Comparison of ENCODE assay signal across 2 cellular contexts in the genomic region with DNA sequence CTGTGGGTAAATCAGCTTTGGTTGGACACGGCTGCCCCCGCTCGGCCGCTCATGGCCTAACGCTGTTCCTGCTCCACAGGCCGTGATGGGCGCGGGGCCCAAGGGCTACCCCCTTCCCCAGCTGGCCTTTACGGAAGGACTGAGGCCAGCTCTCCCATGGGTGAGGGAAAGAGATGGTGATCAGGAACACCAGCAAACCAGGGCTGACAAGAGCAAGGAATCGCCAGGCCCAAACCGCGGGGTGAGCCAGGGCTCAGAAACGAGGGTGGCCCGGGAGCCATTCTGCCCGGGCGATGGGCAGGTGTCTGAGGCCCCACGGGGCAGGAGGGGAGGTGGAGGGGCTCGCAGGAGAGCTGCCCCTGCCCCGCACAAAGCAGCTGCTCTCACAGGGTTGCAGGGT.
TF ChIP-seq lines count a peak whose summit lies in the region.

No MANE protein-coding gene starts in this region.

TF ChIP-seq in GM23338, 12 proteins besides CTCF, POLR2A, EP300 and RAD21 (continues in another document):
- TF ChIP-seq, protein P1, sequence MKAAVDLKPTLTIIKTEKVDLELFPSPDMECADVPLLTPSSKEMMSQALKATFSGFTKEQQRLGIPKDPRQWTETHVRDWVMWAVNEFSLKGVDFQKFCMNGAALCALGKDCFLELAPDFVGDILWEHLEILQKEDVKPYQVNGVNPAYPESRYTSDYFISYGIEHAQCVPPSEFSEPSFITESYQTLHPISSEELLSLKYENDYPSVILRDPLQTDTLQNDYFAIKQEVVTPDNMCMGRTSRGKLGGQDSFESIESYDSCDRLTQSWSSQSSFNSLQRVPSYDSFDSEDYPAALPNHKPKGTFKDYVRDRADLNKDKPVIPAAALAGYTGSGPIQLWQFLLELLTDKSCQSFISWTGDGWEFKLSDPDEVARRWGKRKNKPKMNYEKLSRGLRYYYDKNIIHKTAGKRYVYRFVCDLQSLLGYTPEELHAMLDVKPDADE (IDR thresholded peaks at IDR 0.05) = no peak
- TF ChIP-seq, protein P2, sequence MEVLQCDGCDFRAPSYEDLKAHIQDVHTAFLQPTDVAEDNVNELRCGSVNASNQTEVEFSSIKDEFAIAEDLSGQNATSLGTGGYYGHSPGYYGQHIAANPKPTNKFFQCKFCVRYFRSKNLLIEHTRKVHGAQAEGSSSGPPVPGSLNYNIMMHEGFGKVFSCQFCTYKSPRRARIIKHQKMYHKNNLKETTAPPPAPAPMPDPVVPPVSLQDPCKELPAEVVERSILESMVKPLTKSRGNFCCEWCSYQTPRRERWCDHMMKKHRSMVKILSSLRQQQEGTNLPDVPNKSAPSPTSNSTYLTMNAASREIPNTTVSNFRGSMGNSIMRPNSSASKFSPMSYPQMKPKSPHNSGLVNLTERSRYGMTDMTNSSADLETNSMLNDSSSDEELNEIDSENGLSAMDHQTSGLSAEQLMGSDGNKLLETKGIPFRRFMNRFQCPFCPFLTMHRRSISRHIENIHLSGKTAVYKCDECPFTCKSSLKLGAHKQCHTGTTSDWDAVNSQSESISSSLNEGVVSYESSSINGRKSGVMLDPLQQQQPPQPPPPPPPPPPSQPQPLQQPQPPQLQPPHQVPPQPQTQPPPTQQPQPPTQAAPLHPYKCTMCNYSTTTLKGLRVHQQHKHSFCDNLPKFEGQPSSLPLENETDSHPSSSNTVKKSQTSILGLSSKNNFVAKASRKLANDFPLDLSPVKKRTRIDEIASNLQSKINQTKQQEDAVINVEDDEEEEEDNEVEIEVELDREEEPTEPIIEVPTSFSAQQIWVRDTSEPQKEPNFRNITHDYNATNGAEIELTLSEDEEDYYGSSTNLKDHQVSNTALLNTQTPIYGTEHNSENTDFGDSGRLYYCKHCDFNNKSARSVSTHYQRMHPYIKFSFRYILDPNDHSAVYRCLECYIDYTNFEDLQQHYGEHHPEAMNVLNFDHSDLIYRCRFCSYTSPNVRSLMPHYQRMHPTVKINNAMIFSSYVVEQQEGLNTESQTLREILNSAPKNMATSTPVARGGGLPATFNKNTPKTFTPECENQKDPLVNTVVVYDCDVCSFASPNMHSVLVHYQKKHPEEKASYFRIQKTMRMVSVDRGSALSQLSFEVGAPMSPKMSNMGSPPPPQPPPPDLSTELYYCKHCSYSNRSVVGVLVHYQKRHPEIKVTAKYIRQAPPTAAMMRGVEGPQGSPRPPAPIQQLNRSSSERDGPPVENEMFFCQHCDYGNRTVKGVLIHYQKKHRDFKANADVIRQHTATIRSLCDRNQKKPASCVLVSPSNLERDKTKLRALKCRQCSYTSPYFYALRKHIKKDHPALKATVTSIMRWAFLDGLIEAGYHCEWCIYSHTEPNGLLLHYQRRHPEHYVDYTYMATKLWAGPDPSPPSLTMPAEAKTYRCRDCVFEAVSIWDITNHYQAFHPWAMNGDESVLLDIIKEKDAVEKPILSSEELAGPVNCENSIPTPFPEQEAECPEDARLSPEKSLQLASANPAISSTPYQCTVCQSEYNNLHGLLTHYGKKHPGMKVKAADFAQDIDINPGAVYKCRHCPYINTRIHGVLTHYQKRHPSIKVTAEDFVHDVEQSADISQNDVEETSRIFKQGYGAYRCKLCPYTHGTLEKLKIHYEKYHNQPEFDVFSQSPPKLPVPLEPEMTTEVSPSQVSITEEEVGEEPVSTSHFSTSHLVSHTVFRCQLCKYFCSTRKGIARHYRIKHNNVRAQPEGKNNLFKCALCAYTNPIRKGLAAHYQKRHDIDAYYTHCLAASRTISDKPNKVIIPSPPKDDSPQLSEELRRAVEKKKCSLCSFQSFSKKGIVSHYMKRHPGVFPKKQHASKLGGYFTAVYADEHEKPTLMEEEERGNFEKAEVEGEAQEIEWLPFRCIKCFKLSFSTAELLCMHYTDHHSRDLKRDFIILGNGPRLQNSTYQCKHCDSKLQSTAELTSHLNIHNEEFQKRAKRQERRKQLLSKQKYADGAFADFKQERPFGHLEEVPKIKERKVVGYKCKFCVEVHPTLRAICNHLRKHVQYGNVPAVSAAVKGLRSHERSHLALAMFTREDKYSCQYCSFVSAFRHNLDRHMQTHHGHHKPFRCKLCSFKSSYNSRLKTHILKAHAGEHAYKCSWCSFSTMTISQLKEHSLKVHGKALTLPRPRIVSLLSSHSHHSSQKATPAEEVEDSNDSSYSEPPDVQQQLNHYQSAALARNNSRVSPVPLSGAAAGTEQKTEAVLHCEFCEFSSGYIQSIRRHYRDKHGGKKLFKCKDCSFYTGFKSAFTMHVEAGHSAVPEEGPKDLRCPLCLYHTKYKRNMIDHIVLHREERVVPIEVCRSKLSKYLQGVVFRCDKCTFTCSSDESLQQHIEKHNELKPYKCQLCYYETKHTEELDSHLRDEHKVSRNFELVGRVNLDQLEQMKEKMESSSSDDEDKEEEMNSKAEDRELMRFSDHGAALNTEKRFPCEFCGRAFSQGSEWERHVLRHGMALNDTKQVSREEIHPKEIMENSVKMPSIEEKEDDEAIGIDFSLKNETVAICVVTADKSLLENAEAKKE (CRISPR knock-in tag; IDR thresholded peaks at IDR 0.05) = no peak
- TF ChIP-seq EZH2phosphoT487 (IDR thresholded peaks at IDR 0.05; ENCODE audit: unreplicated experiment) = no peak
- no peak for TF ChIP-seq ZNF114 (CRISPR knock-in tag; IDR thresholded peaks at IDR 0.05)
- no peak for TF ChIP-seq ZNF331 (CRISPR knock-in tag; IDR thresholded peaks at IDR 0.05; ENCODE audit: low read depth)
- no peak for TF ChIP-seq JUNB (IDR thresholded peaks at IDR 0.05; ENCODE audit: unreplicated experiment)
- TF ChIP-seq, protein P3, sequence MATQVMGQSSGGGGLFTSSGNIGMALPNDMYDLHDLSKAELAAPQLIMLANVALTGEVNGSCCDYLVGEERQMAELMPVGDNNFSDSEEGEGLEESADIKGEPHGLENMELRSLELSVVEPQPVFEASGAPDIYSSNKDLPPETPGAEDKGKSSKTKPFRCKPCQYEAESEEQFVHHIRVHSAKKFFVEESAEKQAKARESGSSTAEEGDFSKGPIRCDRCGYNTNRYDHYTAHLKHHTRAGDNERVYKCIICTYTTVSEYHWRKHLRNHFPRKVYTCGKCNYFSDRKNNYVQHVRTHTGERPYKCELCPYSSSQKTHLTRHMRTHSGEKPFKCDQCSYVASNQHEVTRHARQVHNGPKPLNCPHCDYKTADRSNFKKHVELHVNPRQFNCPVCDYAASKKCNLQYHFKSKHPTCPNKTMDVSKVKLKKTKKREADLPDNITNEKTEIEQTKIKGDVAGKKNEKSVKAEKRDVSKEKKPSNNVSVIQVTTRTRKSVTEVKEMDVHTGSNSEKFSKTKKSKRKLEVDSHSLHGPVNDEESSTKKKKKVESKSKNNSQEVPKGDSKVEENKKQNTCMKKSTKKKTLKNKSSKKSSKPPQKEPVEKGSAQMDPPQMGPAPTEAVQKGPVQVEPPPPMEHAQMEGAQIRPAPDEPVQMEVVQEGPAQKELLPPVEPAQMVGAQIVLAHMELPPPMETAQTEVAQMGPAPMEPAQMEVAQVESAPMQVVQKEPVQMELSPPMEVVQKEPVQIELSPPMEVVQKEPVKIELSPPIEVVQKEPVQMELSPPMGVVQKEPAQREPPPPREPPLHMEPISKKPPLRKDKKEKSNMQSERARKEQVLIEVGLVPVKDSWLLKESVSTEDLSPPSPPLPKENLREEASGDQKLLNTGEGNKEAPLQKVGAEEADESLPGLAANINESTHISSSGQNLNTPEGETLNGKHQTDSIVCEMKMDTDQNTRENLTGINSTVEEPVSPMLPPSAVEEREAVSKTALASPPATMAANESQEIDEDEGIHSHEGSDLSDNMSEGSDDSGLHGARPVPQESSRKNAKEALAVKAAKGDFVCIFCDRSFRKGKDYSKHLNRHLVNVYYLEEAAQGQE (IDR thresholded peaks at IDR 0.05; ENCODE audit: unreplicated experiment) = no peak
- TF ChIP-seq CREB1 (CRISPR knock-in tag; IDR thresholded peaks at IDR 0.05; ENCODE audit: low read depth) = no peak
- no peak for TF ChIP-seq POLR2AphosphoS5 (IDR thresholded peaks at IDR 0.05; ENCODE audit: low read depth)
- no peak for TF ChIP-seq STAT1 (IDR thresholded peaks at IDR 0.05; ENCODE audit: unreplicated experiment)

TF ChIP-seq in H1, 55 proteins besides CTCF, POLR2A, EP300 and RAD21:
- TF ChIP-seq MAFK (IDR thresholded peaks at IDR 0.05; ENCODE audit: low read depth, low read length) = no peak
- no peak for TF ChIP-seq HDAC6 (IDR thresholded peaks at IDR 0.05; ENCODE audit: low read depth, low read length)
- TF ChIP-seq JUN (IDR thresholded peaks at IDR 0.05; ENCODE audit: low read depth, low read length) = no peak
- no peak for TF ChIP-seq SUZ12 (IDR thresholded peaks at IDR 0.05; ENCODE audit: low read length)
- TF ChIP-seq, protein P4, sequence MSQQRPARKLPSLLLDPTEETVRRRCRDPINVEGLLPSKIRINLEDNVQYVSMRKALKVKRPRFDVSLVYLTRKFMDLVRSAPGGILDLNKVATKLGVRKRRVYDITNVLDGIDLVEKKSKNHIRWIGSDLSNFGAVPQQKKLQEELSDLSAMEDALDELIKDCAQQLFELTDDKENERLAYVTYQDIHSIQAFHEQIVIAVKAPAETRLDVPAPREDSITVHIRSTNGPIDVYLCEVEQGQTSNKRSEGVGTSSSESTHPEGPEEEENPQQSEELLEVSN (IDR thresholded peaks at IDR 0.05) = no peak
- TF ChIP-seq ZNF274 (IDR thresholded peaks at IDR 0.05; ENCODE audit: borderline replicate concordance, extremely low read depth, low read length) = no peak
- TF ChIP-seq CHD1 (IDR thresholded peaks at IDR 0.05; ENCODE audit: low read depth, low read length) = no peak
- TF ChIP-seq, protein P5, sequence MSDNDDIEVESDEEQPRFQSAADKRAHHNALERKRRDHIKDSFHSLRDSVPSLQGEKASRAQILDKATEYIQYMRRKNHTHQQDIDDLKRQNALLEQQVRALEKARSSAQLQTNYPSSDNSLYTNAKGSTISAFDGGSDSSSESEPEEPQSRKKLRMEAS (IDR thresholded peaks at IDR 0.05) = no peak
- TF ChIP-seq EGR1 (IDR thresholded peaks at IDR 0.05; ENCODE audit: borderline replicate concordance, low read depth, low read length) = no peak
- no peak for TF ChIP-seq SIN3A (conservative IDR thresholded peaks at IDR 0.05 in 1 of 2, IDR thresholded peaks at IDR 0.05 in 1 of 2; ENCODE audit: low read depth in 1 of 2, low read length in 2 of 2)
- TF ChIP-seq TBP (IDR thresholded peaks at IDR 0.05; ENCODE audit: low read depth, low read length) = no peak
- no peak for TF ChIP-seq JUND (IDR thresholded peaks at IDR 0.05; ENCODE audit: low read length)
- no peak for TF ChIP-seq POLR2AphosphoS5 (IDR thresholded peaks at IDR 0.05; ENCODE audit: low read depth, low read length)
- TF ChIP-seq KDM4A (IDR thresholded peaks at IDR 0.05; ENCODE audit: low read depth, low read length, severe bottlenecking) = no peak
- no peak for TF ChIP-seq NRF1 (IDR thresholded peaks at IDR 0.05; ENCODE audit: low read depth, low read length)
- no peak for TF ChIP-seq KDM5A (IDR thresholded peaks at IDR 0.05; ENCODE audit: low read length)
